Comparison of ENCODE assay signal across 1 cellular context in the genomic region with DNA sequence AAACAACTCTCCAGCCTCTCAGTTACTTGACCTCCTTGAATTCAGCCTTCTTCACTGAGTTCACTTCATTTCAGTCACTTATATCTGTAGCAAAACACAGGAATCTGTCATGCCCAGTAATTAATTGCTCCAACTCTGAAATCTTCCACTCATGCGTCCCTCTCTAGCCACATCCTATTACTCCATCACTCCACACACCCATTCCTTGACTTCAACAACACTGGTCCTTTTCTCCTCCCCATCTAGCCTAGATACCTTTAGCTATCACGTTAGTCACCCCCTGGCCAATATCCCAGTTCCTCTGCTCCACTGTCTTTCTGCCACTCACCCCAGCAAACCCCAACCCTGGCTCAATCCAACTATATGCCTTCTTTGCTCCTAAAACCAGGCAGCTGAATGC.
TF ChIP-seq lines count a peak whose summit lies in the region.

No MANE protein-coding gene starts in this region.

TF ChIP-seq in SK-N-SH treated with all-trans-retinoic acid at 6 μM for 48 hours, 23 proteins besides CTCF, POLR2A, EP300 and RAD21 (continued from another document):
- TF ChIP-seq, protein P1, sequence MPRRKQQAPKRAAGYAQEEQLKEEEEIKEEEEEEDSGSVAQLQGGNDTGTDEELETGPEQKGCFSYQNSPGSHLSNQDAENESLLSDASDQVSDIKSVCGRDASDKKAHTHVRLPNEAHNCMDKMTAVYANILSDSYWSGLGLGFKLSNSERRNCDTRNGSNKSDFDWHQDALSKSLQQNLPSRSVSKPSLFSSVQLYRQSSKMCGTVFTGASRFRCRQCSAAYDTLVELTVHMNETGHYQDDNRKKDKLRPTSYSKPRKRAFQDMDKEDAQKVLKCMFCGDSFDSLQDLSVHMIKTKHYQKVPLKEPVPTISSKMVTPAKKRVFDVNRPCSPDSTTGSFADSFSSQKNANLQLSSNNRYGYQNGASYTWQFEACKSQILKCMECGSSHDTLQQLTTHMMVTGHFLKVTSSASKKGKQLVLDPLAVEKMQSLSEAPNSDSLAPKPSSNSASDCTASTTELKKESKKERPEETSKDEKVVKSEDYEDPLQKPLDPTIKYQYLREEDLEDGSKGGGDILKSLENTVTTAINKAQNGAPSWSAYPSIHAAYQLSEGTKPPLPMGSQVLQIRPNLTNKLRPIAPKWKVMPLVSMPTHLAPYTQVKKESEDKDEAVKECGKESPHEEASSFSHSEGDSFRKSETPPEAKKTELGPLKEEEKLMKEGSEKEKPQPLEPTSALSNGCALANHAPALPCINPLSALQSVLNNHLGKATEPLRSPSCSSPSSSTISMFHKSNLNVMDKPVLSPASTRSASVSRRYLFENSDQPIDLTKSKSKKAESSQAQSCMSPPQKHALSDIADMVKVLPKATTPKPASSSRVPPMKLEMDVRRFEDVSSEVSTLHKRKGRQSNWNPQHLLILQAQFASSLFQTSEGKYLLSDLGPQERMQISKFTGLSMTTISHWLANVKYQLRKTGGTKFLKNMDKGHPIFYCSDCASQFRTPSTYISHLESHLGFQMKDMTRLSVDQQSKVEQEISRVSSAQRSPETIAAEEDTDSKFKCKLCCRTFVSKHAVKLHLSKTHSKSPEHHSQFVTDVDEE (CRISPR knock-in tag; IDR thresholded peaks at IDR 0.05), result no peak
- TF ChIP-seq ISL1 (CRISPR knock-in tag; IDR thresholded peaks at IDR 0.05) (no peak), RARB (CRISPR knock-in tag; IDR thresholded peaks at IDR 0.05) (no peak), ZFP3 (CRISPR knock-in tag; IDR thresholded peaks at IDR 0.05) (no peak), CSDC2 (CRISPR knock-in tag; IDR thresholded peaks at IDR 0.05) (no peak), ZNF8 (CRISPR knock-in tag; IDR thresholded peaks at IDR 0.05) (no peak)
- TF ChIP-seq, protein P2, sequence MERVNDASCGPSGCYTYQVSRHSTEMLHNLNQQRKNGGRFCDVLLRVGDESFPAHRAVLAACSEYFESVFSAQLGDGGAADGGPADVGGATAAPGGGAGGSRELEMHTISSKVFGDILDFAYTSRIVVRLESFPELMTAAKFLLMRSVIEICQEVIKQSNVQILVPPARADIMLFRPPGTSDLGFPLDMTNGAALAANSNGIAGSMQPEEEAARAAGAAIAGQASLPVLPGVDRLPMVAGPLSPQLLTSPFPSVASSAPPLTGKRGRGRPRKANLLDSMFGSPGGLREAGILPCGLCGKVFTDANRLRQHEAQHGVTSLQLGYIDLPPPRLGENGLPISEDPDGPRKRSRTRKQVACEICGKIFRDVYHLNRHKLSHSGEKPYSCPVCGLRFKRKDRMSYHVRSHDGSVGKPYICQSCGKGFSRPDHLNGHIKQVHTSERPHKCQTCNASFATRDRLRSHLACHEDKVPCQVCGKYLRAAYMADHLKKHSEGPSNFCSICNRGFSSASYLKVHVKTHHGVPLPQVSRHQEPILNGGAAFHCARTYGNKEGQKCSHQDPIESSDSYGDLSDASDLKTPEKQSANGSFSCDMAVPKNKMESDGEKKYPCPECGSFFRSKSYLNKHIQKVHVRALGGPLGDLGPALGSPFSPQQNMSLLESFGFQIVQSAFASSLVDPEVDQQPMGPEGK (CRISPR knock-in tag; IDR thresholded peaks at IDR 0.05; ENCODE audit: borderline replicate concordance), result no peak
